26 cellular contexts compared by ENCODE assay signal in the genomic region with DNA sequence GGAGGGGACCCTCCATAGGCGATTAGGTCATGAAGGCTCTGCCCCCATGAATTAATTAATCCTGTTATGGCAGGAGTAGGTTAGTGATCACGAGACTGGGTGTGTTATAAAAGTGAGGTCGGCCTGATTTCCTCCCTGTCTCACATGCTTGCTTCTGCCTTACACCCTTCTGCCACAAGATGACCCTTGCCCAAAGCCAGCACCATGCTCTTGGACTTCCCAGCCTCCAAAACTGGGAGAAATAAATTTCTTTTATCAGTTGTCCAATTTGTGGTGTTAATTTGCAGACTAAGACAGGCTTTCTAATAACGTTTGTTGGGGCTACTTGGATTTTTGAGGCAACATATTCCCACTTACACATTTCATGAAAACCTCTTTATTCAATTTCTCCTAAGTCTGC. TPM values are rescaled to one million over a fixed set of nuclear protein-coding genes. Genes with fewer than 3 reads are reported as not detected.
A peak's percentile ranks its signal among the peaks of the same experiment; 100 is the strongest.
DNase-seq lines count a peak whose midpoint lies in the region; ATAC-seq, FAIRE-seq and TF ChIP-seq lines count a peak whose summit lies in the region.
"Had no signal": no experiment of that assay in that cellular context is flagged by ENCODE, and none has a peak within 500 bp of the region (broad histone marks: within the 10 kb centered on the region; RNA-seq: fewer than 3 reads in every experiment).

No MANE protein-coding gene starts in this region.

- CTCF ChIA-PET in HepG2 (lab: Yijun Ruan, JAX; ENCODE audit: low intra/inter-chr PET ratio, low total read pairs), result no interaction called here

- H2BK15ac ChIP-seq in neuronal stem cell (ENCODE audit: low read length), result no peak overlapping the region

- H3K9ac ChIP-seq in HepG2 (ENCODE audit: insufficient read depth, low read depth, low read length) (no peak overlapping the region), neuronal stem cell (ENCODE audit: low read depth, low read length, poor library complexity) (no peak overlapping the region)
- H3K9ac ChIP-seq: BLaER1 had no signal

- TF ChIP-seq EP300 in HepG2 (IDR thresholded peaks at IDR 0.05; ENCODE audit: low read depth in 2 of 2, low read length in 2 of 2) (no peak), HepG2 (CRISPR knock-in tag; IDR thresholded peaks at IDR 0.05; ENCODE audit: borderline replicate concordance) (no peak)

- no peaks in the 10 kb centered on the region for H4K20me1 ChIP-seq in HepG2 (ENCODE audit: insufficient read depth, low read length)
- no peaks in the 10 kb centered on the region for H4K20me1 ChIP-seq in DOHH2 (ENCODE audit: control insufficient read depth, insufficient read depth, low read depth, low read length)
- H4K20me1 ChIP-seq: BLaER1 had no signal

- no peak overlapping the region for H2BK12ac ChIP-seq in neuronal stem cell (ENCODE audit: low read length)

- H3K14ac ChIP-seq in neuronal stem cell (ENCODE audit: low read length), result peak overlapping the region; percentile 71

- H4K8ac ChIP-seq in neuronal stem cell (ENCODE audit: low read depth, low read length), result no peak overlapping the region

- no peak for FAIRE-seq in HepG2 (lab: Jason Lieb, UNC)
- FAIRE-seq: A204.1, GM12878, GM12892 had no signal

- H3K9me2 ChIP-seq in DOHH2 (replicated peaks; ENCODE audit: control insufficient read depth, low read length), result no peaks in the 10 kb centered on the region

- H2BK5ac ChIP-seq in neuronal stem cell (ENCODE audit: low read length), result no peak overlapping the region

- TF ChIP-seq CTCF in HepG2 (CRISPR knock-in tag; IDR thresholded peaks at IDR 0.05), result no peak
- TF ChIP-seq CTCF in right lobe of liver (IDR thresholded peaks at IDR 0.05), result no peak
- no peak for TF ChIP-seq CTCF in DOHH2 (IDR thresholded peaks at IDR 0.05; ENCODE audit: low read depth, low read length, poor library complexity, severe bottlenecking)

- no TSS peak for BruUV-seq in HepG2 (replicated peaks; lab: Mats Ljungman, UMichigan)

- H3K36me3 ChIP-seq in HepG2 (replicated peaks in 1 of 2; ENCODE audit: control insufficient read depth in 1 of 2, insufficient read depth in 2 of 2, low read length in 2 of 2) (no peaks in the 10 kb centered on the region), right lobe of liver (no peaks in the 10 kb centered on the region), DOHH2 (ENCODE audit: control insufficient read depth, low read length) (no peaks in the 10 kb centered on the region), neuronal stem cell (replicated peaks in 1 of 2; ENCODE audit: control insufficient read depth in 2 of 2, insufficient read depth in 2 of 2, low read length in 2 of 2) (no peaks in the 10 kb centered on the region)
- H3K36me3 ChIP-seq: BE2C, BLaER1 had no signal

- H3K79me1 ChIP-seq in neuronal stem cell (ENCODE audit: low read depth, low read length), result no peaks in the 10 kb centered on the region

- peak overlapping the region; percentile 94 for H2AK5ac ChIP-seq in neuronal stem cell (ENCODE audit: low read depth, low read length)

- POLR2A ChIA-PET in HepG2 (lab: Yijun Ruan, JAX), result no interaction called here

- intact Hi-C loops in HepG2 (cut with micrococcal nuclease; ENCODE audit: unreplicated experiment), result no loop called here
- intact Hi-C loops in right lobe of liver (cut with DNase I), result no loop called here
- intact Hi-C loops in cardiac septum (cut with DNase I), result no loop called here

- H3K18ac ChIP-seq in neuronal stem cell (ENCODE audit: low read length), result no peak overlapping the region

- no peak overlapping the region for H3K27ac ChIP-seq in HepG2 (ENCODE audit: extremely low read length, insufficient read depth, low read length)
- no peak overlapping the region for H3K27ac ChIP-seq in right lobe of liver
- H3K27ac ChIP-seq in DOHH2 (ENCODE audit: low read depth, low read length), result no peak overlapping the region
- no peak overlapping the region for H3K27ac ChIP-seq in neuronal stem cell (replicated peaks; ENCODE audit: low read length)
- H3K27ac ChIP-seq: BLaER1 had no signal

- no peak overlapping the region for H3K4ac ChIP-seq in neuronal stem cell (ENCODE audit: low read length)

- H3K79me2 ChIP-seq in HepG2 (ENCODE audit: insufficient read depth, low read length) (no peaks in the 10 kb centered on the region), DOHH2 (ENCODE audit: control insufficient read depth, low read length) (no peaks in the 10 kb centered on the region)

- H3K27me3 ChIP-seq in HepG2 (ENCODE audit: control insufficient read depth in 1 of 2, insufficient read depth in 2 of 2, low read length in 2 of 2) (peaks cover 0 to 26% of the 10 kb centered on the region in 2 experiments; a peak in 3 of 5 replicates), right lobe of liver (no peaks in the 10 kb centered on the region), DOHH2 (ENCODE audit: control insufficient read depth, low read length) (no peaks in the 10 kb centered on the region), neuronal stem cell (ENCODE audit: control insufficient read depth in 3 of 3, insufficient read depth in 3 of 3, low read depth in 1 of 3, low read length in 3 of 3) (peaks cover 0 to 35% (median 0%) of the 10 kb centered on the region in 3 experiments)
- H3K27me3 ChIP-seq: BLaER1 had no signal

- H3K4me2 ChIP-seq in HepG2 (ENCODE audit: low read depth, low read length), result no peak overlapping the region
- H3K4me2 ChIP-seq in DOHH2 (ENCODE audit: low read length), result peak overlapping the region; percentile 16; the same call in 1 of the 2 replicates
- no peak overlapping the region for H3K4me2 ChIP-seq in neuronal stem cell (ENCODE audit: insufficient read depth, low read length, poor library complexity, severe bottlenecking)
- H3K4me2 ChIP-seq: BLaER1 had no signal

- H3F3A ChIP-seq in DOHH2 (ENCODE audit: control insufficient read depth, insufficient read depth), result 0 out of 2 replicates have a peak, but pooled peaks cover 3% of the 10 kb centered on the region

- H2BK120ac ChIP-seq in neuronal stem cell (ENCODE audit: low read depth, low read length), result no peak overlapping the region

- H3K9me3 ChIP-seq in HepG2 (ENCODE audit: low read length) (no peaks in the 10 kb centered on the region), right lobe of liver (no peaks in the 10 kb centered on the region), DOHH2 (ENCODE audit: control insufficient read depth, insufficient read depth, low read length) (no peaks in the 10 kb centered on the region; the same call in 1 of the 2 replicates), neuronal stem cell (replicated peaks in 1 of 2; ENCODE audit: control insufficient read depth in 2 of 2, insufficient read depth in 1 of 2, low read depth in 1 of 2, low read length in 2 of 2) (peaks cover 0 to 9% of the 10 kb centered on the region in 2 donors)
- H3K9me3 ChIP-seq: BE2C had no signal

- ATAC-seq in HepG2, result no peak
- ATAC-seq in right lobe of liver, result no peak

- H3K4me1 ChIP-seq in HepG2 (ENCODE audit: insufficient read depth, low read length) (peaks cover 22% of the 10 kb centered on the region), right lobe of liver (no peaks in the 10 kb centered on the region), DOHH2 (ENCODE audit: control insufficient read depth, low read length) (peaks cover 9% of the 10 kb centered on the region), neuronal stem cell (ENCODE audit: control insufficient read depth in 2 of 2, insufficient read depth in 1 of 2, low read depth in 1 of 2, low read length in 2 of 2) (peaks cover 0 to 7% of the 10 kb centered on the region in 2 donors)
- H3K4me1 ChIP-seq: BE2C, BLaER1 had no signal

- DNase-seq in HepG2 (ENCODE audit: low spot score) (no peak), right lobe of liver (no peak), neuronal stem cell (ENCODE audit: low spot score) (no peak), cardiac septum (ENCODE audit: low spot score) (no peak)
- no peak for DNase-seq in stimulated activated CD4-positive, alpha-beta T cell treated with anti-CD3 and anti-CD28 coated beads, Interleukin-1b, Interleukin-23, amount 100 ng/mL, for 48 hours
- DNase-seq: 8988T; C1 segment of cervical spinal cord; CD4-positive, alpha-beta memory T cell; CD8-positive, alpha-beta memory T cell; COR-L47; DMS 273 treated with DMSO at 0.1 percent for 48 hours; DMS153; DMS79; GDM1 had no signal

- no peak overlapping the region for H3K23ac ChIP-seq in neuronal stem cell (ENCODE audit: low read depth, low read length, poor library complexity)

- H3K4me3 ChIP-seq in HepG2 (replicated peaks in 1 of 3; ENCODE audit: insufficient read depth in 1 of 3, low read depth in 2 of 3, low read length in 3 of 3), result no peak overlapping the region
- H3K4me3 ChIP-seq in right lobe of liver, result no peak overlapping the region
- no peak overlapping the region for H3K4me3 ChIP-seq in DOHH2 (ENCODE audit: low read length)
- no peak overlapping the region for H3K4me3 ChIP-seq in neuronal stem cell (ENCODE audit: low read length in 2 of 2)
- H3K4me3 ChIP-seq: BLaER1, GM12878 had no signal

- no peak overlapping the region for H4K91ac ChIP-seq in neuronal stem cell (ENCODE audit: low read depth, low read length, poor library complexity)

- in situ Hi-C loops in HepG2 (cut with HindIII; ENCODE audit: extremely low pct_ligation_motif_present, low pct_unique_long_range_greater_than_20kb), result no loop called here

- WGBS in HepG2 (ENCODE audit: low lambda C conversion rate), result 34% methylated on average over 4 of the region's 4 CpGs
- WGBS in right lobe of liver (ENCODE audit: insufficient coverage, low coverage, low lambda C conversion rate, missing lambda C conversion rate), result 54% methylated on average over 4 of the region's 4 CpGs
- WGBS in neuronal stem cell (ENCODE audit: extremely low coverage in 2 of 2, insufficient read length in 2 of 2, insufficient replicate concordance in 1 of 2), 2 donors, result no CpG with 5 or more reads among the region's 4 CpGs

- TF ChIP-seq POLR2A in HepG2 (IDR thresholded peaks at IDR 0.05; ENCODE audit: insufficient read depth in 1 of 2, low read depth in 2 of 2, low read length in 2 of 2), result no peak
- TF ChIP-seq POLR2A in right lobe of liver (IDR thresholded peaks at IDR 0.05), result no peak

- no peak for TF ChIP-seq RAD21 in HepG2 (CRISPR knock-in tag; IDR thresholded peaks at IDR 0.05)

- no peak overlapping the region for H2AFZ ChIP-seq in HepG2 (ENCODE audit: low read length)
- H2AFZ ChIP-seq in neuronal stem cell (ENCODE audit: low read length), result no peak overlapping the region

RNA-seq across cellular contexts. Expression of gene ALDH3B2, which starts 23.4 kb away (rescaled TPM):
- total RNA-seq in HepG2 (2016; rRNA removed; fragmentation: Illumina TruSeq; extraction: Trizol) (not detected in 2 replicates), right lobe of liver (not detected), cardiac septum (not detected)
- total RNA-seq in HepG2 (2016; cell fraction: cytosol; rRNA removed; fragmentation: Illumina TruSeq; extraction: Trizol; ENCODE audit: low read depth), result not detected in 2 replicates
- total RNA-seq in HepG2 (2016; cell fraction: insoluble cytoplasmic fraction; rRNA removed; fragmentation: Illumina TruSeq; extraction: Trizol), result not detected in 2 replicates
- total RNA-seq in HepG2 (2016; cell fraction: membrane; rRNA removed; fragmentation: Illumina TruSeq; extraction: Trizol), result not detected in 2 replicates
- not detected in 2 replicates for total RNA-seq in HepG2 (2016; cell fraction: nucleus; rRNA removed; fragmentation: Illumina TruSeq; extraction: Trizol)
- not detected in 2 replicates for polyA plus RNA-seq in HepG2 (2011; rRNA removed)
- not detected in 2 replicates for polyA plus RNA-seq in HepG2 (2011; cell fraction: cytosol; rRNA removed)
- polyA plus RNA-seq in HepG2 (2011; cell fraction: nucleus; rRNA removed), result not detected in 2 replicates
- polyA plus RNA-seq in HepG2 (2012), result not detected in 2 replicates
- not detected in 2 replicates for polyA plus RNA-seq in HepG2 (2016; cell fraction: cytosol; fragmentation: Illumina TruSeq; extraction: Trizol; ENCODE audit: low read depth)
- polyA plus RNA-seq in HepG2 (2016; cell fraction: insoluble cytoplasmic fraction; fragmentation: Illumina TruSeq; extraction: Trizol; ENCODE audit: low read depth), result not detected in 2 replicates
- polyA plus RNA-seq in HepG2 (2016; cell fraction: membrane; fragmentation: Illumina TruSeq; extraction: Trizol; ENCODE audit: low read depth), result not detected in 2 replicates
- not detected in 2 replicates for polyA plus RNA-seq in HepG2 (2016; cell fraction: nucleus; fragmentation: Illumina TruSeq; extraction: Trizol; ENCODE audit: insufficient read depth, low read depth)
- not detected in 2 replicates for polyA minus RNA-seq in HepG2 (2011; rRNA and poly(A)+ RNA removed; ENCODE audit: low replicate concordance)
- polyA minus RNA-seq in HepG2 (2011; cell fraction: cytosol; rRNA and poly(A)+ RNA removed), result not detected in 2 replicates
- not detected in 2 replicates for polyA minus RNA-seq in HepG2 (2011; cell fraction: nucleus; rRNA and poly(A)+ RNA removed)
- not detected for polyA plus RNA-seq in neuronal stem cell (2013, experiment 1 of 2)
- polyA plus RNA-seq in neuronal stem cell (2013, experiment 2 of 2), result not detected
- total RNA-seq: A673; CD4-positive, alpha-beta memory T cell; CD4-positive, CD25-positive, alpha-beta regulatory T cell; CD8-positive, alpha-beta memory T cell; G401 had no signal
- polyA plus RNA-seq: AG04450; CD14-positive monocyte; CD4-positive, alpha-beta memory T cell; CD4-positive, CD25-positive, alpha-beta regulatory T cell; CD8-positive, alpha-beta memory T cell had no signal

RNA-seq across cellular contexts. Expression of gene ACY3, which starts 47.3 kb away (rescaled TPM):
- total RNA-seq in HepG2 (2016; rRNA removed; fragmentation: Illumina TruSeq; extraction: Trizol) (3.3 and 3.4 TPM in 2 replicates), right lobe of liver (10 to 100 TPM in 4 of 6 experiments, 1 to 10 TPM in 2; 6.8 to 17.9 (median 12.4) TPM), cardiac septum (not detected)
- 1.1 and 1.2 TPM in 2 replicates for total RNA-seq in HepG2 (2016; cell fraction: cytosol; rRNA removed; fragmentation: Illumina TruSeq; extraction: Trizol; ENCODE audit: low read depth)
- total RNA-seq in HepG2 (2016; cell fraction: insoluble cytoplasmic fraction; rRNA removed; fragmentation: Illumina TruSeq; extraction: Trizol), result 3.4 and 4.0 TPM in 2 replicates
- total RNA-seq in HepG2 (2016; cell fraction: membrane; rRNA removed; fragmentation: Illumina TruSeq; extraction: Trizol), result 1.5 and 1.9 TPM in 2 replicates
- 1.6 and 1.7 TPM in 2 replicates for total RNA-seq in HepG2 (2016; cell fraction: nucleus; rRNA removed; fragmentation: Illumina TruSeq; extraction: Trizol)
- 3.7 and 7.6 TPM in 2 replicates for polyA plus RNA-seq in HepG2 (2011; rRNA removed)
- 3.7 and 4.0 TPM in 2 replicates for polyA plus RNA-seq in HepG2 (2011; cell fraction: cytosol; rRNA removed)
- polyA plus RNA-seq in HepG2 (2011; cell fraction: nucleus; rRNA removed), result 8.6 and 13.6 TPM in 2 replicates
- polyA plus RNA-seq in HepG2 (2012), result 3.9 and 4.4 TPM in 2 replicates
- 0.75 and 1.2 TPM in 2 replicates for polyA plus RNA-seq in HepG2 (2016; cell fraction: cytosol; fragmentation: Illumina TruSeq; extraction: Trizol; ENCODE audit: low read depth)
- 3.5 and 4.2 TPM in 2 replicates for polyA plus RNA-seq in HepG2 (2016; cell fraction: insoluble cytoplasmic fraction; fragmentation: Illumina TruSeq; extraction: Trizol; ENCODE audit: low read depth)
- 1.7 and 1.9 TPM in 2 replicates for polyA plus RNA-seq in HepG2 (2016; cell fraction: membrane; fragmentation: Illumina TruSeq; extraction: Trizol; ENCODE audit: low read depth)
- polyA plus RNA-seq in HepG2 (2016; cell fraction: nucleus; fragmentation: Illumina TruSeq; extraction: Trizol; ENCODE audit: insufficient read depth, low read depth), result 6.5 and 6.8 TPM in 2 replicates
- polyA minus RNA-seq in HepG2 (2011; rRNA and poly(A)+ RNA removed; ENCODE audit: low replicate concordance), result 3.0 TPM in 1 of 2 replicates, not detected in the other
- 2.1 and 2.2 TPM in 2 replicates for polyA minus RNA-seq in HepG2 (2011; cell fraction: cytosol; rRNA and poly(A)+ RNA removed)
- polyA minus RNA-seq in HepG2 (2011; cell fraction: nucleus; rRNA and poly(A)+ RNA removed), result 0.90 and 1.1 TPM in 2 replicates
- polyA plus RNA-seq in neuronal stem cell (2013, experiment 1 of 2), result not detected
- polyA plus RNA-seq in neuronal stem cell (2013, experiment 2 of 2), result not detected
- total RNA-seq: A673; CD4-positive, alpha-beta memory T cell; Daoy; G401 had no signal
- polyA plus RNA-seq: AG04450 had no signal

RNA-seq across cellular contexts. Expression of gene TBX10, which starts 58.3 kb away (rescaled TPM):
- total RNA-seq in HepG2 (2016; rRNA removed; fragmentation: Illumina TruSeq; extraction: Trizol), result 0.17 and 0.27 TPM in 2 replicates
- total RNA-seq in HepG2 (2016; cell fraction: cytosol; rRNA removed; fragmentation: Illumina TruSeq; extraction: Trizol; ENCODE audit: low read depth), result not detected in 2 replicates
- 0.15 and 0.45 TPM in 2 replicates for total RNA-seq in HepG2 (2016; cell fraction: insoluble cytoplasmic fraction; rRNA removed; fragmentation: Illumina TruSeq; extraction: Trizol)
- total RNA-seq in HepG2 (2016; cell fraction: membrane; rRNA removed; fragmentation: Illumina TruSeq; extraction: Trizol), result 0.15 and 0.28 TPM in 2 replicates
- total RNA-seq in HepG2 (2016; cell fraction: nucleus; rRNA removed; fragmentation: Illumina TruSeq; extraction: Trizol), result 0.25 and 0.31 TPM in 2 replicates
- polyA plus RNA-seq in HepG2 (2011; rRNA removed), result 1.7 and 3.1 TPM in 2 replicates
- 1.5 and 2.1 TPM in 2 replicates for polyA plus RNA-seq in HepG2 (2011; cell fraction: cytosol; rRNA removed)
- 2.4 and 3.7 TPM in 2 replicates for polyA plus RNA-seq in HepG2 (2011; cell fraction: nucleus; rRNA removed)
- polyA plus RNA-seq in HepG2 (2012), result 1.1 and 4.1 TPM in 2 replicates
- polyA plus RNA-seq in HepG2 (2016; cell fraction: cytosol; fragmentation: Illumina TruSeq; extraction: Trizol; ENCODE audit: low read depth), result 0.36 and 0.74 TPM in 2 replicates
- polyA plus RNA-seq in HepG2 (2016; cell fraction: insoluble cytoplasmic fraction; fragmentation: Illumina TruSeq; extraction: Trizol; ENCODE audit: low read depth), result 0.87 and 1.3 TPM in 2 replicates
- polyA plus RNA-seq in HepG2 (2016; cell fraction: membrane; fragmentation: Illumina TruSeq; extraction: Trizol; ENCODE audit: low read depth), result 0.65 and 0.89 TPM in 2 replicates
- polyA plus RNA-seq in HepG2 (2016; cell fraction: nucleus; fragmentation: Illumina TruSeq; extraction: Trizol; ENCODE audit: insufficient read depth, low read depth), result 0.82 and 1.00 TPM in 2 replicates
- polyA minus RNA-seq in HepG2 (2011; rRNA and poly(A)+ RNA removed; ENCODE audit: low replicate concordance), result 0.72 TPM in 1 of 2 replicates, not detected in the other
- 0.62 and 1.3 TPM in 2 replicates for polyA minus RNA-seq in HepG2 (2011; cell fraction: cytosol; rRNA and poly(A)+ RNA removed)
- polyA minus RNA-seq in HepG2 (2011; cell fraction: nucleus; rRNA and poly(A)+ RNA removed), result 0.26 TPM in 1 of 2 replicates, not detected in the other
- total RNA-seq in right lobe of liver, result under 1 TPM in 5 of 6 experiments, not detected in 1; 0.24 to 0.49 (median 0.34) TPM
- 0.04 TPM for polyA plus RNA-seq in neuronal stem cell (2013, experiment 1 of 2)
- 0.03 TPM for polyA plus RNA-seq in neuronal stem cell (2013, experiment 2 of 2)
- not detected for total RNA-seq in cardiac septum
- total RNA-seq: A673; CD4-positive, alpha-beta memory T cell; CD4-positive, CD25-positive, alpha-beta regulatory T cell; CD8-positive, alpha-beta memory T cell; Daoy; G401 had no signal
- polyA plus RNA-seq: AG04450; CD14-positive monocyte; CD4-positive, alpha-beta memory T cell; CD4-positive, CD25-positive, alpha-beta regulatory T cell; CD8-positive, alpha-beta memory T cell had no signal
